Comparison of ENCODE assay signal across 8 cellular contexts in the genomic region with DNA sequence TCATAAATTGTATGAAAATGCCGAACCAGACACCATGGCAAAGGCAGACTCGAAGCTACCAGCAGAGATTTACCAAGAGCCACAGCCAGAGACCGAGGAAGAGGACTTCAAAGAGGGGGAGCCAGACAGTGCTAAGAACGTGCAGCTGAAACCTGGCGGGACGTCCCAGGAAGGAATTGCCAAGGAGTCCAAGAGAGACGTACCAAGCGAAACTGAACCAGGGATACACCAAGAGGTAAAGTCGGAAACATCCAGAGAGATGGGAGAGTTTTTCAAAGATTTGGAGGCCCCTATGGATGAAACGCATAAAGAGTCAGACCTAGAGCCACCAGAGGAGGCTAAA. TPM values are rescaled to one million over a fixed set of nuclear protein-coding genes. Genes with fewer than 3 reads are reported as not detected.
DNase-seq lines count a peak whose midpoint lies in the region; ATAC-seq and TF ChIP-seq lines count a peak whose summit lies in the region.

No MANE protein-coding gene starts in this region.

- 14 to 18% methylated on average over 10 of the region's 10 CpGs for WGBS in heart right ventricle, 2 donors

- H3K4me3 ChIP-seq in RWPE2 (ENCODE audit: severe bottlenecking) (peak overlapping the region; percentile 87), heart right ventricle (peak overlapping the region; percentile 56 to 94 (median 86)), skeletal muscle tissue (ENCODE audit: low read length in 3 of 3) (peak overlapping the region; percentile 91 to 96 (median 94))

- H3K27me3 ChIP-seq in RWPE2 (ENCODE audit: insufficient read depth, poor library complexity, severe bottlenecking): no peaks in the 10 kb centered on the region
- no peaks in the 10 kb centered on the region for H3K27me3 ChIP-seq in heart right ventricle
- H3K27me3 ChIP-seq in skeletal muscle tissue (ENCODE audit: control insufficient read depth in 3 of 3, insufficient read depth in 3 of 3, low read length in 3 of 3): no peaks in the 10 kb centered on the region

- H3K4me1 ChIP-seq in RWPE2 (ENCODE audit: insufficient read depth, poor library complexity, severe bottlenecking) (peaks cover 9% of the 10 kb centered on the region), heart right ventricle (peaks cover 0 to 28% (median 15%) of the 10 kb centered on the region in 9 donors), skeletal muscle tissue (ENCODE audit: control insufficient read depth in 3 of 3, insufficient read depth in 3 of 3, low read length in 3 of 3) (peaks cover 5 to 15% (median 8%) of the 10 kb centered on the region in 3 donors)

- peak overlapping the region; percentile 60 for H3K27ac ChIP-seq in RWPE2 (ENCODE audit: poor library complexity, severe bottlenecking)
- H3K27ac ChIP-seq in heart right ventricle: peak overlapping the region in 7 of 10 donors; percentile 76 to 92 (median 84)
- no peak overlapping the region for H3K27ac ChIP-seq in skeletal muscle tissue (ENCODE audit: low read depth, low read length)

- ATAC-seq in GM18909 (IDR thresholded peaks at IDR 0.05; ENCODE audit: poor library complexity, unreplicated experiment) (peak; percentile 1), RWPE2 (ENCODE audit: low read depth) (peak; percentile 6), heart right ventricle (peak in 2 of 8 donors; percentile 29 to 33), HG02623 (IDR thresholded peaks at IDR 0.05; ENCODE audit: unreplicated experiment) (no peak)

- no peaks in the 10 kb centered on the region for H3K36me3 ChIP-seq in RWPE2 (ENCODE audit: low read depth)
- H3K36me3 ChIP-seq in heart right ventricle: no peaks in the 10 kb centered on the region
- H3K36me3 ChIP-seq in skeletal muscle tissue (ENCODE audit: control insufficient read depth in 3 of 3, insufficient read depth in 3 of 3, low read length in 3 of 3): no peaks in the 10 kb centered on the region

- H3K9me3 ChIP-seq in RWPE2 (ENCODE audit: severe bottlenecking): no peaks in the 10 kb centered on the region
- no peaks in the 10 kb centered on the region for H3K9me3 ChIP-seq in heart right ventricle
- H3K9me3 ChIP-seq in skeletal muscle tissue (ENCODE audit: control insufficient read depth in 3 of 3, low read length in 3 of 3): no peaks in the 10 kb centered on the region

- intact Hi-C loops in heart right ventricle (cut with DNase I): loop anchor here in 4 of 10 donors (1.0 to 5.0 kb wide), 4 partner anchors 55 to 79 kb away; partner anchors contain the start of genes GSTZ1 (in 4 of the 4), POMT2 (in 3 of the 4) and VIPAS39 (in 1 of the 4)

- TF ChIP-seq CTCF in RWPE2 (IDR thresholded peaks at IDR 0.05; ENCODE audit: poor library complexity, severe bottlenecking): no peak
- TF ChIP-seq CTCF in heart right ventricle (IDR thresholded peaks at IDR 0.05): no peak

- H3K9ac ChIP-seq in skeletal muscle tissue (ENCODE audit: low read depth in 1 of 3, low read length in 3 of 3): peak overlapping the region; percentile 71 to 83 (median 75)

- DNase-seq in RWPE2 (ENCODE audit: low spot score) (no peak), heart right ventricle (no peak), LoVo (ENCODE audit: low spot score) (no peak), UCSD-AML1 (lab: John Stamatoyannopoulos, UW; ENCODE audit: unreplicated experiment) (no peak), NCI-H2081 treated with DMSO at 0.1 percent for 48 hours (lab: John Stamatoyannopoulos, UW) (no peak)

RNA-seq across cellular contexts. Expression of gene SAMD15, which starts 0.3 kb away (rescaled TPM):
- total RNA-seq in heart right ventricle (under 1 TPM in 9 of 10 donors, not detected in 1; 0.15 to 0.30 (median 0.21) TPM), skeletal muscle tissue (not detected)
- under 1 TPM in 1 of 2 donors, not detected in 1; 0.13 TPM for polyA plus RNA-seq in heart right ventricle

RNA-seq across cellular contexts. Expression of gene TMED8, which starts 0.6 kb away (rescaled TPM):
- total RNA-seq in heart right ventricle: 1 to 10 TPM; 4.4 to 8.7 (median 7.1) TPM
- 1 to 10 TPM; 1.8 TPM for polyA plus RNA-seq in heart right ventricle
- total RNA-seq in skeletal muscle tissue: 3.7 TPM

RNA-seq across cellular contexts. Expression of gene NOXRED1, which starts 45.9 kb away (rescaled TPM):
- total RNA-seq in heart right ventricle: under 1 TPM in 5 of 10 donors, not detected in 5; 0.12 to 0.40 (median 0.30) TPM
- polyA plus RNA-seq in heart right ventricle: under 1 TPM in 1 of 2 donors, not detected in 1; 0.04 TPM
- total RNA-seq in skeletal muscle tissue: 0.52 TPM

RNA-seq across cellular contexts. Expression of gene GSTZ1, which starts 56.6 kb away (rescaled TPM):
- total RNA-seq in heart right ventricle: 10 to 100 TPM; 10.7 to 20.5 (median 16.0) TPM
- polyA plus RNA-seq in heart right ventricle: 10 to 100 TPM; 14.5 to 17.3 TPM
- total RNA-seq in skeletal muscle tissue: 25.1 TPM

RNA-seq across cellular contexts. Expression of gene POMT2, which starts 56.8 kb away (rescaled TPM):
- total RNA-seq in heart right ventricle: 10 to 100 TPM; 10.5 to 23.4 (median 17.6) TPM
- polyA plus RNA-seq in heart right ventricle: 10 to 100 TPM; 13.5 to 15.8 TPM
- 14.6 TPM for total RNA-seq in skeletal muscle tissue
